Comparison of ENCODE assay signal across 15 cellular contexts in the genomic region with DNA sequence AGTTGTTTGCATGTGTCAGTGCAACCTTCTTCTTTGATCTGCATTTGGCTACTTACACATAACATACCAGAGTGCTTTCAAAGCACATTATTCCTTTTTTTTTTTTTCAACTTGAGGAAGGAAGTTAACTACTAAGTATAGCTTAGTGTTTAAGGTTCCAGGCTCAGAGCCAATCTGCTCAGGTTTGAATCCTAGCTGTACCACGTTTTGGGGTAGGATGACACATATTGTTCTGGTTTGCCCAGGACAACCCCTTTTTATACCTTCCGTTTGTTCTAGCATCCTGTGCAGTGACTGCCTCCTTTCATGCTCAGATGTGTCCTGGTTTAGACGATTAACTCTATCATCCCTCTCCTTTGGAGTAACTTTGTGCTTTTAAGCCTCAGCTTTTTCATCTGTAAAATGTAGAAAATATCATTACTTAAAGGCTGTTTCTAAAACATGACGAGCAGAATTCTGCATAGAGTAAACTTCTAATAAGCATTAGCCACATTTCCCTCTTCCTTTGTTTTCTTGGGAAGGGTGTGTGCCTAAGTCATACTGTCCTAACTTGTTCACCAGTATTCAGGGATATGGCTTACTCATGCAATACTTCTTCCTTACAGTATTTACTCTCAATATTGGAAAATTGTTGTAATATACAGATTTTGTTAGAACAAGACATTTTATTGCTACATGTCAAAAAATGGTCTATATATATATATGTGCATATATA.
"Had no signal": no experiment of that assay in that cellular context is flagged by ENCODE, and none has a peak within 500 bp of the region (broad histone marks: within the 10 kb centered on the region; RNA-seq: fewer than 3 reads in every experiment).

No MANE protein-coding gene starts in this region.

- H3K36me3 Mint-ChIP-seq: activated naive CD8-positive, alpha-beta T cell; mesothelial cell of epicardium had no signal

- H3K27ac Mint-ChIP-seq: activated naive CD8-positive, alpha-beta T cell; mesothelial cell of epicardium; stimulated activated naive CD8-positive, alpha-beta T cell treated with anti-CD3 and anti-CD28 coated beads, Interleukin-15, amount 100 ng/mL, for 72 hours; T-helper 17 cell had no signal

- ATAC-seq: gastroesophageal sphincter; left ventricle myocardium superior; pancreas; stimulated activated naive CD8-positive, alpha-beta T cell treated with anti-CD3 and anti-CD28 coated beads, Interleukin-15, amount 100 ng/mL, for 72 hours; T-helper 17 cell had no signal

- H3K4me1 ChIP-seq: pancreas, testis had no signal

- H3K9me3 Mint-ChIP-seq: mesothelial cell of epicardium; stimulated activated naive CD8-positive, alpha-beta T cell treated with anti-CD3 and anti-CD28 coated beads, Interleukin-15, amount 100 ng/mL, for 72 hours had no signal

- H3K4me3 ChIP-seq: gastroesophageal sphincter, pancreas, testis had no signal

- H3K4me1 Mint-ChIP-seq: neural crest cell; stimulated activated naive CD8-positive, alpha-beta T cell treated with anti-CD3 and anti-CD28 coated beads, Interleukin-15, amount 100 ng/mL, for 72 hours; T-helper 17 cell had no signal

- H3K4me3 Mint-ChIP-seq: activated naive CD8-positive, alpha-beta T cell; mesothelial cell of epicardium; neural crest cell; stimulated activated naive CD8-positive, alpha-beta T cell treated with anti-CD3 and anti-CD28 coated beads, Interleukin-15, amount 100 ng/mL, for 72 hours; T-helper 17 cell had no signal

- DNase-seq: activated CD4-positive, alpha-beta T cell treated with anti-CD3 and anti-CD28 coated beads for 1 hour; activated CD4-positive, alpha-beta T cell treated with anti-CD3 and anti-CD28 coated beads, Interleukin-2, amount 50 U/mL, for 48 hours; activated gamma-delta T cell; activated T-cell treated with anti-CD3 and anti-CD28 coated beads, Interleukin-2, amount 50 U/mL, for 48 hours; amygdala; left ventricle myocardium superior; pancreas; stimulated activated CD4-positive, alpha-beta T cell treated with anti-CD3 and anti-CD28 coated beads, Interleukin-2, amount 100 ng/mL, for 48 hours; stimulated activated naive CD8-positive, alpha-beta T cell treated with anti-CD3 and anti-CD28 coated beads, Interleukin-15, amount 100 ng/mL, for 72 hours; T-helper 17 cell; testis had no signal

- H3K27me3 ChIP-seq: gastroesophageal sphincter, pancreas, testis had no signal

- H3K27ac ChIP-seq: gastroesophageal sphincter, pancreas, testis had no signal

- H3K9me3 ChIP-seq: gastroesophageal sphincter, pancreas, testis had no signal

- H3K36me3 ChIP-seq: gastroesophageal sphincter, pancreas had no signal
